ENCODE assay signal across 19 cellular contexts in genomic region chr2:125318740-125319139, GRCh38.
DNase-seq lines count a peak whose midpoint lies in the region; ATAC-seq and TF ChIP-seq lines count a peak whose summit lies in the region.
"Had no signal": no experiment of that assay in that cellular context is flagged by ENCODE, and none has a peak within 500 bp of the region (broad histone marks: within the 10 kb centered on the region; RNA-seq: fewer than 3 reads in every experiment).

No MANE protein-coding gene starts in this region.

- no peak overlapping the region for H3K27ac Mint-ChIP-seq in stimulated activated naive CD8-positive, alpha-beta T cell treated with anti-CD3 and anti-CD28 coated beads, Interleukin-15, amount 100 ng/mL, for 72 hours
- H3K27ac Mint-ChIP-seq: B cell; CD4-positive, CD25-positive, alpha-beta regulatory T cell; CD8-positive, alpha-beta T cell; GM23338; H9 had no signal

- H3K9me3 ChIP-seq in spleen: peaks cover 0 to 10% (median 0%) of the 10 kb centered on the region in 8 donors
- no peaks in the 10 kb centered on the region for H3K9me3 ChIP-seq in upper lobe of right lung
- no peaks in the 10 kb centered on the region for H3K9me3 ChIP-seq in mesenchymal stem cell (ENCODE audit: control insufficient read depth, low read length)
- H3K9me3 ChIP-seq: BLaER1, Caco-2 had no signal

- no peak overlapping the region for H3K4me2 ChIP-seq in mesenchymal stem cell (ENCODE audit: low read length, poor library complexity, severe bottlenecking)
- H3K4me2 ChIP-seq: BLaER1, GM23338 had no signal

- no peak overlapping the region for H3K4me3 Mint-ChIP-seq in stimulated activated naive CD8-positive, alpha-beta T cell treated with anti-CD3 and anti-CD28 coated beads, Interleukin-15, amount 100 ng/mL, for 72 hours
- H3K4me3 Mint-ChIP-seq: B cell; CD4-positive, CD25-positive, alpha-beta regulatory T cell; CD8-positive, alpha-beta T cell; GM23338; H9 had no signal

- H2BK12ac ChIP-seq in mesenchymal stem cell (ENCODE audit: low read length in 2 of 2): no peak overlapping the region

- H3K4me3 ChIP-seq in spleen (no peak overlapping the region), upper lobe of right lung (no peak overlapping the region), mesenchymal stem cell (ENCODE audit: insufficient read depth in 1 of 2, low read depth in 1 of 2, low read length in 2 of 2) (no peak overlapping the region)
- H3K4me3 ChIP-seq: BLaER1, GM23338 had no signal

- H2AFZ ChIP-seq in mesenchymal stem cell (ENCODE audit: low read depth, low read length): no peak overlapping the region
- H2AFZ ChIP-seq: GM23338 had no signal

- no peak overlapping the region for H3K14ac ChIP-seq in mesenchymal stem cell (ENCODE audit: low read length in 2 of 2)

- no peak overlapping the region for H2BK120ac ChIP-seq in mesenchymal stem cell (ENCODE audit: low read depth, low read length)

- no peak overlapping the region for H2BK15ac ChIP-seq in mesenchymal stem cell (ENCODE audit: low read depth, poor library complexity, severe bottlenecking)

- H4K8ac ChIP-seq in mesenchymal stem cell (ENCODE audit: low read length): no peak overlapping the region

- intact Hi-C loops in spleen (cut with DNase I; ENCODE audit: low total_unique reads) (no loop called here), upper lobe of right lung (cut with DNase I) (no loop called here)

- no peak overlapping the region for H3K4ac ChIP-seq in mesenchymal stem cell (ENCODE audit: low read depth in 1 of 2, low read length in 2 of 2)

- H3K23ac ChIP-seq in mesenchymal stem cell (ENCODE audit: low read length in 2 of 2): no peak overlapping the region

- TF ChIP-seq CTCF in spleen (IDR thresholded peaks at IDR 0.05 in 8 of 11, conservative IDR thresholded peaks at IDR 0.05 in 3 of 11): no peak
- no peak for TF ChIP-seq CTCF in upper lobe of right lung (IDR thresholded peaks at IDR 0.05)

- no peak overlapping the region for H2BK5ac ChIP-seq in mesenchymal stem cell (ENCODE audit: low read depth, low read length, poor library complexity, severe bottlenecking)

- H3K4me1 ChIP-seq in spleen (no peaks in the 10 kb centered on the region), upper lobe of right lung (no peaks in the 10 kb centered on the region), mesenchymal stem cell (ENCODE audit: control insufficient read depth, insufficient read depth, low read depth, low read length) (peaks cover 2% of the 10 kb centered on the region)
- H3K4me1 ChIP-seq: BLaER1, Caco-2 had no signal

- H3K36me3 ChIP-seq in spleen: no peaks in the 10 kb centered on the region
- H3K36me3 ChIP-seq in upper lobe of right lung: no peaks in the 10 kb centered on the region
- no peaks in the 10 kb centered on the region for H3K36me3 ChIP-seq in mesenchymal stem cell (ENCODE audit: control insufficient read depth in 1 of 2, insufficient read depth in 2 of 2, low read depth in 1 of 2, low read length in 2 of 2)
- H3K36me3 ChIP-seq: BLaER1 had no signal

- H3K9ac ChIP-seq in mesenchymal stem cell (ENCODE audit: low read length): no peak overlapping the region
- H3K9ac ChIP-seq: BLaER1 had no signal

- TF ChIP-seq POLR2A in spleen (IDR thresholded peaks at IDR 0.05): no peak

- no peak overlapping the region for H4K91ac ChIP-seq in mesenchymal stem cell (ENCODE audit: low read length)

- peaks cover 0 to 6% of the 10 kb centered on the region in 2 donors for H3K9me3 Mint-ChIP-seq in stimulated activated naive CD8-positive, alpha-beta T cell treated with anti-CD3 and anti-CD28 coated beads, Interleukin-15, amount 100 ng/mL, for 72 hours

- 79 to 93% (median 90%) methylated on average over 2 of the region's 2 CpGs for WGBS in spleen, 5 donors
- 67% methylated on average over 2 of the region's 2 CpGs for WGBS in mesenchymal stem cell

- no peak overlapping the region for H2AK5ac ChIP-seq in mesenchymal stem cell (ENCODE audit: low read length, severe bottlenecking)

- no peak overlapping the region for H3K27ac ChIP-seq in spleen
- H3K27ac ChIP-seq in upper lobe of right lung: no peak overlapping the region
- H3K27ac ChIP-seq in mesenchymal stem cell (ENCODE audit: low read length, poor library complexity, severe bottlenecking): no peak overlapping the region
- H3K27ac ChIP-seq: 22Rv1, BLaER1, C4-2B had no signal

- no peak for DNase-seq in stimulated activated naive CD8-positive, alpha-beta T cell treated with anti-CD3 and anti-CD28 coated beads, Interleukin-15, Interleukin-2, amounts not matched to agents 100 U/mL and 50 U/mL, for 24 hours
- DNase-seq in stimulated activated naive CD8-positive, alpha-beta T cell treated with anti-CD3 and anti-CD28 coated beads, Interleukin-15, amount 100 ng/mL, for 72 hours: no peak
- peak; percentile 61 for DNase-seq in spleen
- DNase-seq in upper lobe of right lung: no peak
- DNase-seq in mesenchymal stem cell: no peak
- no peak for DNase-seq in NCI-H1092 treated with DMSO at 0.1 percent for 48 hours (lab: John Stamatoyannopoulos, UW)
- DNase-seq: Caco-2; CD4-positive, CD25-positive, alpha-beta regulatory T cell; CD8-positive, alpha-beta T cell; DMS153; DND-41; H9 had no signal

- H3K18ac ChIP-seq in mesenchymal stem cell (ENCODE audit: low read depth in 1 of 2, low read length in 2 of 2): no peak overlapping the region

- no peaks in the 10 kb centered on the region for H3K79me1 ChIP-seq in mesenchymal stem cell (replicated peaks; ENCODE audit: low read length, poor library complexity, severe bottlenecking)

- ATAC-seq in stimulated activated naive CD8-positive, alpha-beta T cell treated with anti-CD3 and anti-CD28 coated beads, Interleukin-15, Interleukin-2, amounts not matched to agents 100 U/mL and 50 U/mL, for 24 hours: peak; percentile 19
- no peak for ATAC-seq in stimulated activated naive CD8-positive, alpha-beta T cell treated with anti-CD3 and anti-CD28 coated beads, Interleukin-15, amount 100 ng/mL, for 72 hours
- ATAC-seq in upper lobe of right lung (peak; percentile 39), GM21619 (IDR thresholded peaks at IDR 0.05; ENCODE audit: unreplicated experiment) (no peak)
- ATAC-seq: CD8-positive, alpha-beta T cell; GM23338; HCT116 had no signal

- H3K27me3 ChIP-seq in spleen (replicated peaks in 1 of 7) (no peaks in the 10 kb centered on the region), upper lobe of right lung (no peaks in the 10 kb centered on the region), mesenchymal stem cell (ENCODE audit: control insufficient read depth in 1 of 2, insufficient read depth in 1 of 2, low read length in 2 of 2) (no peaks in the 10 kb centered on the region)
- H3K27me3 ChIP-seq: BLaER1 had no signal

- no peaks in the 10 kb centered on the region for H3K4me1 Mint-ChIP-seq in stimulated activated naive CD8-positive, alpha-beta T cell treated with anti-CD3 and anti-CD28 coated beads, Interleukin-15, amount 100 ng/mL, for 72 hours
- H3K4me1 Mint-ChIP-seq: B cell; CD4-positive, CD25-positive, alpha-beta regulatory T cell; GM23338 had no signal

- no peaks in the 10 kb centered on the region for H3K27me3 Mint-ChIP-seq in stimulated activated naive CD8-positive, alpha-beta T cell treated with anti-CD3 and anti-CD28 coated beads, Interleukin-15, amount 100 ng/mL, for 72 hours
- H3K27me3 Mint-ChIP-seq: B cell; CD4-positive, CD25-positive, alpha-beta regulatory T cell had no signal

Comparison
In these comparisons a context has a peak if more than half of its experiments do, and no peak if none do; other contexts are left out.
1. ATAC-seq: peak in stimulated activated naive CD8-positive, alpha-beta T cell treated with anti-CD3 and anti-CD28 coated beads, Interleukin-15, Interleukin-2, amounts not matched to agents 100 U/mL and 50 U/mL, for 24 hours (single experiment) and upper lobe of right lung (single experiment); none in stimulated activated naive CD8-positive, alpha-beta T cell treated with anti-CD3 and anti-CD28 coated beads, Interleukin-15, amount 100 ng/mL, for 72 hours (single experiment) and GM21619 (single experiment).